Comparison of ENCODE assay signal across 8 cellular contexts in the genomic region with DNA sequence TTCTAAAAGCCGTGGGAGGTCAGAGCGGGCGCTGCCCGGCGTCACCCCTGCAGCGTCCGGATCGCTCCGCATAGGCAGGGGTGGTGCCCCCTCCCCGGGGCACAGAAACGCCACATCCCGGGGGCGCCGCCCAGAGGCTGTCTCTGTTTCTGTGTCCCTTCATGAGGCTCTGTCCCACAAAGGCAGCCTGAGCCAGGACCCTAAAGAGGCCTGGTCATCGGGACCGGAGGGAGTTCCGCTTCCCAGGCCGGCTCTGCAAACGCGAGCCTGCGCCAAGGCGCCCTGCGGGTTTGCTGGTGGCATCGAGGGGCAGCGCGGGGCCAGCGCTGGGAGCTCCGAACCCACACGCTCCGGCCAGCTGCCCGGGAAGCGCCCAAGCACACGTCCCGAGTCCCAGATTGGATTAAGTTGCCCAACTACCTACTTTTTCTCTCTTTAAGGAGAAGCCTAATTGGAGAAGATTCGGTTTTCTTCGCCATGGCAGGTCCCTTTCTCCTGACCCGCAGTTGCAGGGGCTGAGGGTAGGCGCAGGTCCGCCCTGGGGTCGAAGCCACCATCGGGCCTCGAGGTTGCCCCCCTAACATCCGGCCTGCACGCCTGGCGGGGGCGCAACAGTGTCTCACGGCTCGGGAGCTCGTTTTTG.
DNase-seq lines count a peak whose midpoint lies in the region; ATAC-seq and TF ChIP-seq lines count a peak whose summit lies in the region.

No MANE protein-coding gene starts in this region.

- H3K36me3 ChIP-seq in A673 (ENCODE audit: insufficient read depth, low read length, poor library complexity, severe bottlenecking) (no peaks in the 10 kb centered on the region), PC-3 (ENCODE audit: low read depth, low read length) (no peaks in the 10 kb centered on the region), aorta (ENCODE audit: control insufficient read depth in 1 of 2, insufficient read depth in 2 of 2, low read length in 1 of 2) (no peaks in the 10 kb centered on the region)

- H4K20me1 ChIP-seq in PC-3 (ENCODE audit: low read length): no peaks in the 10 kb centered on the region

- whole genome bisulfite sequencing in aorta, 2 donors: 0 to 1% methylated on average over 49 of the region's 49 CpGs

- H3K9ac ChIP-seq in PC-3 (ENCODE audit: low read length): no peak overlapping the region

- H3K4me3 ChIP-seq in A673 (ENCODE audit: low read depth, low read length, poor library complexity, severe bottlenecking): peak overlapping the region; percentile 37
- no peak overlapping the region for H3K4me3 ChIP-seq in PC-3 (ENCODE audit: low read length)
- no peak overlapping the region for H3K4me3 ChIP-seq in aorta (ENCODE audit: low read length in 2 of 2)

- no peaks in the 10 kb centered on the region for H3F3A ChIP-seq in PC-3 (ENCODE audit: low read length, unreplicated experiment)

- H3K4me1 ChIP-seq in A673 (ENCODE audit: insufficient read depth, low read length, poor library complexity, severe bottlenecking) (peaks cover 91% of the 10 kb centered on the region), PC-3 (ENCODE audit: insufficient read depth, low read length) (no peaks in the 10 kb centered on the region), aorta (ENCODE audit: control insufficient read depth in 1 of 2, insufficient read depth in 2 of 2, low read length in 2 of 2) (no peaks in the 10 kb centered on the region)

- CTCF ChIA-PET in A673 (lab: Charles Lee): interaction anchor here (0.6 to 1.0 kb wide), 2 partner anchors 14 to 153 kb away, joined by 4 to 5 read pairs; no protein-coding TSS in a partner anchor
- CTCF ChIA-PET in PC-3 (lab: Charles Lee): no interaction called here

- H3K27me3 ChIP-seq in A673 (replicated peaks; ENCODE audit: insufficient read depth, low read depth, low read length, poor library complexity): no peaks in the 10 kb centered on the region
- H3K27me3 ChIP-seq in PC-3 (ENCODE audit: low read length): peaks cover 95% of the 10 kb centered on the region
- H3K27me3 ChIP-seq in aorta (ENCODE audit: control insufficient read depth in 1 of 2, insufficient read depth in 2 of 2, low read length in 1 of 2): no peaks in the 10 kb centered on the region

- TF ChIP-seq CTCF in A673 (conservative IDR thresholded peaks at IDR 0.05; ENCODE audit: low read depth, low read length): peak; percentile 16; the same call in 1 of the 2 replicates
- TF ChIP-seq CTCF in PC-3 (conservative IDR thresholded peaks at IDR 0.05; ENCODE audit: low read depth, low read length): no peak

- POLR2A ChIA-PET in A673 (lab: Charles Lee; ENCODE audit: low non-redundant PET) (interaction anchor here (1.0 kb wide), 1 partner anchor 163 kb away, joined by 6 read pairs; no protein-coding TSS in a partner anchor), PC-3 (lab: Charles Lee; ENCODE audit: unreplicated experiment) (no interaction called here)

- no peak overlapping the region for H3K27ac Mint-ChIP-seq in central memory CD8-positive, alpha-beta T cell (ENCODE audit: low read depth)
- no peak overlapping the region for H3K27ac Mint-ChIP-seq in natural killer cell treated with Interleukin-12 subunit alpha and Interleukin-12 subunit beta and Interleukin-15 and Interleukin-18, amount 100 ng/mL, for 72 hours

- no peaks in the 10 kb centered on the region for H3K9me2 ChIP-seq in PC-3 (replicated peaks; ENCODE audit: low read length)

- DNase-seq in A673 (ENCODE audit: low spot score) (peak; percentile 57), PC-3 (no peak), aorta (no peak)
- peak in 1 of 2 donors; percentile 17 for DNase-seq in central memory CD8-positive, alpha-beta T cell (ENCODE audit: low spot score in 2 of 2)
- peak; percentile 62 for DNase-seq in natural killer cell treated with Interleukin-12 subunit alpha and Interleukin-12 subunit beta and Interleukin-15 and Interleukin-18, amount 100 ng/mL, for 72 hours (ENCODE audit: low spot score)

- no TSS peak for BruUV-seq in A673 (replicated peaks; lab: Mats Ljungman, UMichigan)
- no TSS peak for BruUV-seq in PC-3 (replicated peaks; lab: Mats Ljungman, UMichigan)

- intact Hi-C loops in A673 (cut with micrococcal nuclease; ENCODE audit: unreplicated experiment) (loop anchor here (5.0 kb wide), 2 partner anchors 742 to 758 kb away; no protein-coding TSS in a partner anchor), PC-3 (cut with micrococcal nuclease) (no loop called here), aorta (cut with DNase I) (no loop called here)

- peaks cover 5% of the 10 kb centered on the region for H3K36me3 Mint-ChIP-seq in central memory CD8-positive, alpha-beta T cell (ENCODE audit: insufficient read depth)
- H3K36me3 Mint-ChIP-seq in natural killer cell treated with Interleukin-12 subunit alpha and Interleukin-12 subunit beta and Interleukin-15 and Interleukin-18, amount 100 ng/mL, for 72 hours: no peaks in the 10 kb centered on the region

- H3K79me2 ChIP-seq in PC-3 (ENCODE audit: low read length): no peaks in the 10 kb centered on the region

- H3K27me3 Mint-ChIP-seq in central memory CD8-positive, alpha-beta T cell: peaks cover 25% of the 10 kb centered on the region
- peaks cover 17 to 34% of the 10 kb centered on the region in 2 donors for H3K27me3 Mint-ChIP-seq in natural killer cell treated with Interleukin-12 subunit alpha and Interleukin-12 subunit beta and Interleukin-15 and Interleukin-18, amount 100 ng/mL, for 72 hours

- no peaks in the 10 kb centered on the region for H3K9me3 Mint-ChIP-seq in central memory CD8-positive, alpha-beta T cell
- H3K9me3 Mint-ChIP-seq in natural killer cell treated with Interleukin-12 subunit alpha and Interleukin-12 subunit beta and Interleukin-15 and Interleukin-18, amount 100 ng/mL, for 72 hours: no peaks in the 10 kb centered on the region

- peaks cover 12% of the 10 kb centered on the region for H3K4me1 Mint-ChIP-seq in central memory CD8-positive, alpha-beta T cell
- peaks cover 3 to 11% of the 10 kb centered on the region in 2 donors for H3K4me1 Mint-ChIP-seq in natural killer cell treated with Interleukin-12 subunit alpha and Interleukin-12 subunit beta and Interleukin-15 and Interleukin-18, amount 100 ng/mL, for 72 hours (ENCODE audit: low read depth in 2 of 2)

- ATAC-seq in PC-3 (no peak), GM18909 (IDR thresholded peaks at IDR 0.05; ENCODE audit: poor library complexity, unreplicated experiment) (no peak), aorta (ENCODE audit: low FRiP score) (no peak), GM21367 (IDR thresholded peaks at IDR 0.05; ENCODE audit: unreplicated experiment) (no peak), HG02798 (IDR thresholded peaks at IDR 0.05; ENCODE audit: poor library complexity, unreplicated experiment) (no peak)
- peak; percentile 58 for ATAC-seq in central memory CD8-positive, alpha-beta T cell (replicated peaks; ENCODE audit: extremely low read depth, poor library complexity, severe bottlenecking)
- ATAC-seq in natural killer cell treated with Interleukin-12 subunit alpha and Interleukin-12 subunit beta and Interleukin-15 and Interleukin-18, amount 100 ng/mL, for 72 hours: peak; percentile 44 to 69

- no peak overlapping the region for H3K4me2 ChIP-seq in PC-3 (ENCODE audit: low read length)

- H3K27ac ChIP-seq in A673 (ENCODE audit: low read depth, low read length, poor library complexity, severe bottlenecking) (peak overlapping the region; percentile 99), PC-3 (ENCODE audit: low read length) (no peak overlapping the region), aorta (ENCODE audit: low read depth in 1 of 2, low read length in 2 of 2) (no peak overlapping the region)

- H3K9me3 ChIP-seq in A673 (ENCODE audit: low read depth, low read length, poor library complexity, severe bottlenecking) (no peaks in the 10 kb centered on the region), PC-3 (ENCODE audit: low read length) (no peaks in the 10 kb centered on the region), aorta (ENCODE audit: control insufficient read depth, low read length) (no peaks in the 10 kb centered on the region)

- H3K4me3 Mint-ChIP-seq in central memory CD8-positive, alpha-beta T cell: peak overlapping the region; percentile 82
- H3K4me3 Mint-ChIP-seq in natural killer cell treated with Interleukin-12 subunit alpha and Interleukin-12 subunit beta and Interleukin-15 and Interleukin-18, amount 100 ng/mL, for 72 hours: peak overlapping the region; percentile 67

- H2AFZ ChIP-seq in PC-3 (ENCODE audit: low read length): peak overlapping the region; percentile 32; the same call in 1 of the 2 replicates

Comparison
In these comparisons a context has a peak if more than half of its experiments do, and no peak if none do; other contexts are left out.
1. DNase-seq: peak in A673 (single experiment) and natural killer cell treated with Interleukin-12 subunit alpha and Interleukin-12 subunit beta and Interleukin-15 and Interleukin-18, amount 100 ng/mL, for 72 hours (single experiment); none in PC-3 (single experiment) and aorta (0 of 2).
2. ATAC-seq: peak in central memory CD8-positive, alpha-beta T cell (single experiment) and natural killer cell treated with Interleukin-12 subunit alpha and Interleukin-12 subunit beta and Interleukin-15 and Interleukin-18, amount 100 ng/mL, for 72 hours (2 of 2); none in PC-3 (single experiment), GM18909 (single experiment), aorta (single experiment), GM21367 (single experiment) and HG02798 (single experiment).